In the genomic region with DNA sequence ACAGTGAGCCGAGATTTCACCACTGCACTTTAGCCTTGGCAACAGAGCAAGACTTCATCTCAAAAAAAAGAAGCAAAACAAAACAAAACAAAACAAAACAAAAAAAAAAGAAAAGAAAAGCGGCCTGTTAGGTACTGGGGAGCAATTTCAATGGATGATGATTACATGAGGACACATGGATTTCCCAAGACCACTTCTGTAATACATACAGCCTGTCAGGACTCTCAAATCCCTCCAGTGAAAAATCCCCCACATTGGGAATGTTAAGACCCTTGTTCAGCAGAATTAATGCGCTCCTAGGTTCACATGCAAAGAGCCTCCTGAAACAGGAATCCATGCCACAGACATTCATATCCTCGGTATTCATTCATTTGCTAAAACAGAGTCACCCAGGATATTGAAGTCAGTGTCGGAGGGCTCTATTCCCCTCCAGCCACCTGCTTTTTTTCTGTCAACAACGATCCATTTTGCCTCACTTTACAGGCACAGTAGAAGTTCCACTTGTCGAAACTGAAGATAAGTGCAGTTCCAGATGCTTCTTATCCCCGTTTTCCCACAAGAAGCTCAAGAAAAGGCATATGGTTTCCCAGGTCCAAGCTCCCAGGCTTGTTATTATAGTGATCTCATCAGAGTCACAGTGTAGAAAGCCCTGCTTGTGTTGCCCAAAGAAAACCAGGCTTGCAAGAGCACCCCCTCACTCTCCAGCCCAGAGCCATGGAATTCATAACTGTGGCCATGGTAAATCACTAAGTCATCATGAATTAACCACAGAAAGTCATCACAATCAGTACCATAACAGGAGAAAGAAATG, we compare ENCODE assay signal across 11 cellular contexts. TPM values are rescaled to one million over a fixed set of nuclear protein-coding genes. Genes with fewer than 3 reads are reported as not detected.
DNase-seq lines count a peak whose midpoint lies in the region; ATAC-seq, FAIRE-seq and TF ChIP-seq lines count a peak whose summit lies in the region.
"Had no signal": no experiment of that assay in that cellular context is flagged by ENCODE, and none has a peak within 500 bp of the region (broad histone marks: within the 10 kb centered on the region; RNA-seq: fewer than 3 reads in every experiment).

No MANE protein-coding gene starts in this region.

- CTCF ChIA-PET in mammary epithelial cell (lab: Charles Lee; ENCODE audit: low non-redundant PET) = no interaction called here

- FAIRE-seq in keratinocyte (lab: Jason Lieb, UNC) = peak; percentile 67

- H3K4me2 ChIP-seq in mammary epithelial cell (ENCODE audit: insufficient read depth, low read depth, low read length) (peak overlapping the region; percentile 63), keratinocyte (ENCODE audit: control insufficient read depth, extremely low read depth, insufficient read depth, low read depth, low read length) (peak overlapping the region; percentile 59)

- in situ Hi-C loops in mammary epithelial cell (cut with MboI; ENCODE audit: low sequenced_read_pairs in 2 of 2) = no loop called here

- intact Hi-C loops in mammary epithelial cell (cut with micrococcal nuclease) = no loop called here

- DNase-seq in HFF-Myc (ENCODE audit: extremely low read depth, low read depth) = peak; percentile 55
- DNase-seq in mammary epithelial cell = peak; percentile 90
- no peak for DNase-seq in keratinocyte (ENCODE audit: low read depth, low spot score)
- DNase-seq in thoracic aorta (ENCODE audit: low spot score) = no peak
- no peak for DNase-seq in 8988T
- no peak for DNase-seq in activated T-cell treated with anti-CD3 and anti-CD28 coated beads, Interleukin-2, amount 50 U/mL, for 1 hour
- no peak for DNase-seq in GF-D8 (lab: John Stamatoyannopoulos, UW)
- DNase-seq: activated naive CD8-positive, alpha-beta T cell treated with anti-CD3 and anti-CD28 coated beads, Interleukin-2, amount 10 ng/mL, durations not matched to agents 7 days and 5 days; NCI-H2227 treated with DMSO at 0.1 percent for 48 hours; T-helper 17 cell had no signal

- H3K36me3 ChIP-seq in mammary epithelial cell (ENCODE audit: insufficient read depth, low read length) = no peaks in the 10 kb centered on the region
- H3K36me3 ChIP-seq in keratinocyte (ENCODE audit: control insufficient read depth in 2 of 2, extremely low read depth in 1 of 2, insufficient read depth in 2 of 2, low read length in 2 of 2) = no peaks in the 10 kb centered on the region
- H3K36me3 ChIP-seq in thoracic aorta = no peaks in the 10 kb centered on the region

- TF ChIP-seq CTCF in HFF-Myc (IDR thresholded peaks at IDR 0.05; ENCODE audit: low read depth, low read length, missing control alignments) (no peak), mammary epithelial cell (conservative IDR thresholded peaks at IDR 0.05 in 1 of 2, IDR thresholded peaks at IDR 0.05 in 1 of 2; ENCODE audit: extremely low read depth in 1 of 2, insufficient read depth in 1 of 2, low read depth in 1 of 2, low read length in 2 of 2) (no peak), keratinocyte (optimal IDR thresholded peaks at IDR 0.05 in 1 of 3, IDR thresholded peaks at IDR 0.05 in 1 of 3, conservative IDR thresholded peaks at IDR 0.05 in 1 of 3; ENCODE audit: extremely low read depth in 1 of 3, insufficient read depth in 2 of 3, low read length in 3 of 3) (no peak), thoracic aorta (IDR thresholded peaks at IDR 0.05) (no peak)

- no peak overlapping the region for H3K4me3 ChIP-seq in HFF-Myc (replicated peaks; ENCODE audit: low read depth, low read length)
- no peak overlapping the region for H3K4me3 ChIP-seq in mammary epithelial cell (replicated peaks in 1 of 3; ENCODE audit: insufficient read depth in 1 of 3, low read depth in 2 of 3, low read length in 3 of 3)
- peak overlapping the region in 2 of 3 experiments; percentile 3 to 12 for H3K4me3 ChIP-seq in keratinocyte (ENCODE audit: control insufficient read depth in 2 of 3, extremely low read depth in 1 of 3, insufficient read depth in 2 of 3, low read depth in 1 of 3, low read length in 3 of 3)
- peak overlapping the region; percentile 59 for H3K4me3 ChIP-seq in thoracic aorta

- ATAC-seq in thoracic aorta (ENCODE audit: insufficient number of reproducible peaks, low FRiP score, low read depth) (peak; percentile 95), HG03469 (IDR thresholded peaks at IDR 0.05; ENCODE audit: unreplicated experiment) (no peak)
- ATAC-seq: T-helper 17 cell had no signal

- H3K4me1 ChIP-seq in mammary epithelial cell (ENCODE audit: insufficient read depth, low read length) (peaks cover 18% of the 10 kb centered on the region), keratinocyte (ENCODE audit: control insufficient read depth, extremely low read depth, insufficient read depth, low read length) (peaks cover 17% of the 10 kb centered on the region), thoracic aorta (ENCODE audit: control insufficient read depth in 1 of 2, low read depth in 2 of 2) (peaks cover 18 to 47% of the 10 kb centered on the region in 2 donors)

- H3K27me3 ChIP-seq in mammary epithelial cell (ENCODE audit: insufficient read depth, low read length) = no peaks in the 10 kb centered on the region
- no peaks in the 10 kb centered on the region for H3K27me3 ChIP-seq in keratinocyte (ENCODE audit: control insufficient read depth, extremely low read depth, insufficient read depth, low read length)
- no peaks in the 10 kb centered on the region for H3K27me3 ChIP-seq in thoracic aorta (replicated peaks; ENCODE audit: insufficient read depth)

- dilution Hi-C loops in mammary epithelial cell (cut with HindIII; ENCODE audit: low sequenced_read_pairs) = no loop called here
- dilution Hi-C loops in keratinocyte (cut with MboI; ENCODE audit: extremely low pct_ligation_motif_present, low sequenced_read_pairs) = no loop called here

- H3K9ac ChIP-seq in mammary epithelial cell (ENCODE audit: insufficient read depth, low read length) = peak overlapping the region; percentile 46
- no peak overlapping the region for H3K9ac ChIP-seq in keratinocyte (ENCODE audit: control insufficient read depth, extremely low read depth, insufficient read depth, low read length)

- H3K9me1 ChIP-seq in keratinocyte (ENCODE audit: control insufficient read depth, extremely low read depth, insufficient read depth, low read length) = no peaks in the 10 kb centered on the region

- H3K27ac ChIP-seq in mammary epithelial cell (ENCODE audit: insufficient read depth, low read depth, low read length) (peak overlapping the region; percentile 84), keratinocyte (ENCODE audit: control insufficient read depth, insufficient read depth, low read length) (peak overlapping the region; percentile 34), thoracic aorta (peak overlapping the region; percentile 55 to 74)

- no peaks in the 10 kb centered on the region for H3K79me2 ChIP-seq in mammary epithelial cell (ENCODE audit: insufficient read depth, low read length)
- H3K79me2 ChIP-seq in keratinocyte (ENCODE audit: control insufficient read depth, insufficient read depth, low read length) = no peaks in the 10 kb centered on the region

- 84% methylated on average over 8 of the region's 8 CpGs for WGBS in mammary epithelial cell (ENCODE audit: low coverage, missing lambda C conversion rate)

- no TSS peak for BruUV-seq in mammary epithelial cell (replicated peaks; lab: Mats Ljungman, UMichigan)

- H2AFZ ChIP-seq in mammary epithelial cell (ENCODE audit: low read depth, low read length) (peak overlapping the region; percentile 74), keratinocyte (ENCODE audit: control insufficient read depth, low read length) (peak overlapping the region; percentile 53)

- H3K9me3 ChIP-seq in mammary epithelial cell (replicated peaks; ENCODE audit: insufficient read depth, low read length) = no peaks in the 10 kb centered on the region
- no peaks in the 10 kb centered on the region for H3K9me3 ChIP-seq in keratinocyte (ENCODE audit: control insufficient read depth, low read depth, low read length)
- no peaks in the 10 kb centered on the region for H3K9me3 ChIP-seq in thoracic aorta

- H4K20me1 ChIP-seq in mammary epithelial cell (ENCODE audit: insufficient read depth, low read length) (no peaks in the 10 kb centered on the region), keratinocyte (ENCODE audit: control insufficient read depth, extremely low read depth, insufficient read depth, low read length) (no peaks in the 10 kb centered on the region)

RNA-seq across cellular contexts. Expression of gene SLC16A12, which starts 20.2 kb away (rescaled TPM):
- total RNA-seq in mammary epithelial cell (under 1 TPM; under 0.01 to 0.07 TPM), thoracic aorta (1 to 10 TPM; 1.2 to 1.5 TPM)
- polyA plus RNA-seq in mammary epithelial cell (0.07 TPM), keratinocyte (0.09 to 0.10 TPM (median 0.10 TPM) in 3 replicates)
- polyA minus RNA-seq in mammary epithelial cell (not detected), keratinocyte (0.16 to 0.26 TPM in 2 of 3 replicates, not detected in the other)
- not detected for polyA plus RNA-seq in keratinocyte (2011; ENCODE audit: low read depth)
- 0.03 and 0.05 TPM in 2 replicates for polyA plus RNA-seq in keratinocyte (2011; cell fraction: cytosol; rRNA removed)
- polyA plus RNA-seq in keratinocyte (2011; cell fraction: nucleus; rRNA removed) = 0.10 and 0.17 TPM in 2 replicates
- polyA plus RNA-seq in keratinocyte (2012; ENCODE audit: low replicate concordance) = 0.02 TPM in 1 of 2 replicates, not detected in the other
- polyA minus RNA-seq in keratinocyte (2011; cell fraction: cytosol; rRNA and poly(A)+ RNA removed) = not detected
- polyA minus RNA-seq in keratinocyte (2011; cell fraction: nucleus; rRNA and poly(A)+ RNA removed) = 0.23 TPM in 1 of 2 replicates, not detected in the other
- total RNA-seq: activated naive CD8-positive, alpha-beta T cell treated with anti-CD3 and anti-CD28 coated beads, Interleukin-2, amount 10 ng/mL, durations not matched to agents 7 days and 5 days; T-helper 17 cell had no signal

Comparison
In these comparisons a context has a peak if more than half of its experiments do, and no peak if none do; other contexts are left out.
1. DNase-seq: peak in HFF-Myc (single experiment) and mammary epithelial cell (single experiment); none in keratinocyte (single experiment), thoracic aorta (single experiment), 8988T (single experiment), activated T-cell treated with anti-CD3 and anti-CD28 coated beads, Interleukin-2, amount 50 U/mL, for 1 hour (single experiment) and GF-D8 (single experiment).
2. H3K4me3 ChIP-seq: peak in keratinocyte (2 of 3) and thoracic aorta (single experiment); none in HFF-Myc (single experiment) and mammary epithelial cell (0 of 3).
3. H3K27ac ChIP-seq: peak in every context shown above with its lines; median percentile 84 in mammary epithelial cell; 64 in thoracic aorta; 34 in keratinocyte.